12 cellular contexts compared by ENCODE assay signal in the genomic region with DNA sequence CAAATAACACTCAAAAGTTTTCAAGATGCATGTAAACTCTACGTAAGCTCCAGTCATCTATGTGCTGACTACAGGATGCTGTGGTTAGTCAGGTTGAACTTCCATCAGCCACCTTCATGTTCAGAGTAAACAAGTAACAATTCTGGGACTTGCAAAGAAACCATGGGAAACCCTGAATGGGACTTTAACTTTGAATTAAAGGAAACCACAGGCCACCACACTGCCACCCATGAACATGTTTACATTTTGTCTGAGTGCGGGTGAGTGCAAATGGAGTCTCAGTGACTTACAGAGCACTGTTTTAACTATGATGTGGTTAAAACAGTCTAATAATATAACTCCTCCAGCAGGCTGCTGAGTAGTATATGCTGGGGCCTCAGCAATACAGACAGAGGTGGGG. TPM values are rescaled to one million over a fixed set of nuclear protein-coding genes. Genes with fewer than 3 reads are reported as not detected.
DNase-seq lines count a peak whose midpoint lies in the region; ATAC-seq lines count a peak whose summit lies in the region.
"Had no signal": no experiment of that assay in that cellular context is flagged by ENCODE, and none has a peak within 500 bp of the region (broad histone marks: within the 10 kb centered on the region; RNA-seq: fewer than 3 reads in every experiment).

No MANE protein-coding gene starts in this region.

- peak overlapping the region; percentile 70 for H3K27ac Mint-ChIP-seq in activated naive CD4-positive, alpha-beta T cell treated with anti-CD3 and anti-CD28 coated beads for 36 hours

- intact Hi-C loops in activated naive CD4-positive, alpha-beta T cell treated with anti-CD3 and anti-CD28 coated beads for 36 hours (cut with micrococcal nuclease) = loop anchor here (1.0 to 10.0 kb wide), 8 partner anchors 13 to 463 kb away; a partner anchor contains a TSS

- no peak overlapping the region for H3K4me3 Mint-ChIP-seq in activated naive CD4-positive, alpha-beta T cell treated with anti-CD3 and anti-CD28 coated beads for 36 hours

- H3K4me1 Mint-ChIP-seq in activated naive CD4-positive, alpha-beta T cell treated with anti-CD3 and anti-CD28 coated beads for 36 hours (ENCODE audit: low read depth) = peaks cover 57% of the 10 kb centered on the region

- H3K27me3 Mint-ChIP-seq in activated naive CD4-positive, alpha-beta T cell treated with anti-CD3 and anti-CD28 coated beads for 36 hours (ENCODE audit: low read depth) = no peaks in the 10 kb centered on the region

- ATAC-seq in HG03565 (IDR thresholded peaks at IDR 0.05; ENCODE audit: unreplicated experiment) (peak; percentile 28), HG02763 (IDR thresholded peaks at IDR 0.05; ENCODE audit: unreplicated experiment) (no peak)
- ATAC-seq in activated CD4-positive, CD25-positive, alpha-beta regulatory T cell treated with anti-CD3 and anti-CD28 coated beads, Interleukin-2, amount 50 U/mL, for 24 hours = peak; percentile 72 to 80

- H3K36me3 Mint-ChIP-seq in activated naive CD4-positive, alpha-beta T cell treated with anti-CD3 and anti-CD28 coated beads for 36 hours (ENCODE audit: low read depth) = no peaks in the 10 kb centered on the region

- CTCF ChIA-PET in activated naive CD4-positive, alpha-beta T cell treated with anti-CD3 and anti-CD28 coated beads for 36 hours (lab: Charles Lee) = interaction anchor here (0.6 to 1.5 kb wide), 5 partner anchors 12 to 300 kb away, joined by 3 to 4 read pairs (median 3); a partner anchor contains a TSS

- no peak overlapping the region for H3K27ac ChIP-seq in substantia nigra (ENCODE audit: low read depth, low read length, poor library complexity, severe bottlenecking)
- H3K27ac ChIP-seq: dorsolateral prefrontal cortex, prostate gland had no signal

- no peaks in the 10 kb centered on the region for H3K9me3 Mint-ChIP-seq in activated naive CD4-positive, alpha-beta T cell treated with anti-CD3 and anti-CD28 coated beads for 36 hours

- DNase-seq in activated naive CD4-positive, alpha-beta T cell treated with anti-CD3 and anti-CD28 coated beads for 36 hours = peak; percentile 81
- peak; percentile 18 for DNase-seq in stimulated activated CD4-positive, alpha-beta T cell treated with anti-CD3 and anti-CD28 coated beads, Interleukin-2, amount 100 ng/mL, for 4 hours (ENCODE audit: low read depth)
- no peak for DNase-seq in iPS-NIHi7 (ENCODE audit: extremely low spot score)
- DNase-seq in substantia nigra (lab: John Stamatoyannopoulos, UW) = no peak
- DNase-seq in NCI-H748 (lab: John Stamatoyannopoulos, UW; ENCODE audit: unreplicated experiment) = no peak
- DNase-seq: dorsolateral prefrontal cortex, mammary epithelial cell, NCI-H1694 treated with DMSO at 0.1 percent for 48 hours had no signal

RNA-seq across cellular contexts. Expression of a gene that starts 12.9 kb away (rescaled TPM):
- 10 to 100 TPM; 13.8 to 13.9 TPM for total RNA-seq in activated naive CD4-positive, alpha-beta T cell treated with anti-CD3 and anti-CD28 coated beads for 36 hours

RNA-seq across cellular contexts. Expression of a gene that starts 31.4 kb away (rescaled TPM):
- not detected for total RNA-seq in activated naive CD4-positive, alpha-beta T cell treated with anti-CD3 and anti-CD28 coated beads for 36 hours
- total RNA-seq: mammary epithelial cell had no signal

Comparison
In these comparisons a context has a peak if more than half of its experiments do, and no peak if none do; other contexts are left out.
1. DNase-seq: peak in activated naive CD4-positive, alpha-beta T cell treated with anti-CD3 and anti-CD28 coated beads for 36 hours (single experiment) and stimulated activated CD4-positive, alpha-beta T cell treated with anti-CD3 and anti-CD28 coated beads, Interleukin-2, amount 100 ng/mL, for 4 hours (single experiment); none in iPS-NIHi7 (single experiment), substantia nigra (0 of 49) and NCI-H748 (single experiment).